ENCODE assay signal across 8 cellular contexts in the genomic region with DNA sequence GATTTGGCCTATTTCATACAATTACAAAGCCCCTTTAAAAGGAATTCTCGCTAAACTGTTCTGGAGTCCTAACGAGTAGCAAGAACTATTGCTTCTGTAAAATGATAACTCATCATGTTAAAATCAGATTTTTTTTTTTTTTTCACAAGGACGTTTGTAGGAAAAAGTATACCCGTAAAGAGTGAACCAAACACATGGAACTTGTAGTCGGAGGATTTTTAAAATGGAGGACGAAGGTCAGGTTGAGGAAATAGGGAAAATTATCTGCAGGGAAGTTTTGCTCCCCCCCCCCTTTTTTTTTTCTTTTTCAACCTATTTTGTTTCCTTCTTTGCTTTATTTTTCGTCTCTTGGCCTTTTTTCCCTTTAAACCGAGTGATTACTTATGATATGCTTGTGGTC.
DNase-seq lines count a peak whose midpoint lies in the region; ATAC-seq and TF ChIP-seq lines count a peak whose summit lies in the region.

No MANE protein-coding gene starts in this region.

- H3K27me3 ChIP-seq in muscle layer of colon (ENCODE audit: control insufficient read depth in 1 of 2, insufficient read depth in 2 of 2, low read length in 2 of 2) = no peaks in the 10 kb centered on the region

- no peaks in the 10 kb centered on the region for H3K9me3 ChIP-seq in muscle layer of colon (ENCODE audit: low read length)

- H3K4me1 ChIP-seq in muscle layer of colon (ENCODE audit: insufficient read depth, low read length) = peaks cover 5% of the 10 kb centered on the region

- ATAC-seq in HG02884 (IDR thresholded peaks at IDR 0.05; ENCODE audit: unreplicated experiment) (no peak), HG03378 (IDR thresholded peaks at IDR 0.05; ENCODE audit: unreplicated experiment) (no peak)

- peak overlapping the region; percentile 80 for H3K9ac ChIP-seq in muscle layer of colon (ENCODE audit: low read length)

- no peaks in the 10 kb centered on the region for H3K36me3 ChIP-seq in muscle layer of colon (ENCODE audit: insufficient read depth, low read length)

- TF ChIP-seq CTCF in choroid plexus epithelial cell (conservative IDR thresholded peaks at IDR 0.05; ENCODE audit: low read depth, low read length) = no peak

- H3K4me3 ChIP-seq in choroid plexus epithelial cell (ENCODE audit: low read depth, low read length) (peak overlapping the region; percentile 93), muscle layer of colon (ENCODE audit: low read depth in 1 of 2, low read length in 2 of 2) (peak overlapping the region in 1 of 2 donors; percentile 84)

- H3K27ac ChIP-seq in muscle layer of colon (ENCODE audit: low read depth, low read length) = peak overlapping the region; percentile 90

- DNase-seq in NCI-H82 (lab: John Stamatoyannopoulos, UW) (peak; percentile 39), NCI-H82 treated with DMSO at 0.1 percent for 48 hours (lab: John Stamatoyannopoulos, UW; ENCODE audit: unreplicated experiment) (no peak), NCI-H69 (lab: John Stamatoyannopoulos, UW) (peak; percentile 45), choroid plexus epithelial cell (ENCODE audit: low read depth) (peak; percentile 35)
- DNase-seq in stimulated activated CD4-positive, alpha-beta T cell treated with anti-CD3 and anti-CD28 coated beads, Interleukin-12 subunit alpha, Interleukin-12 subunit beta, amount 100 ng/mL, for 4 hours = no peak

Comparison
In these comparisons a context has a peak if more than half of its experiments do, and no peak if none do; other contexts are left out.
1. DNase-seq: peak in NCI-H82 (single experiment), NCI-H69 (single experiment) and choroid plexus epithelial cell (single experiment); none in NCI-H82 treated with DMSO at 0.1 percent for 48 hours (single experiment) and stimulated activated CD4-positive, alpha-beta T cell treated with anti-CD3 and anti-CD28 coated beads, Interleukin-12 subunit alpha, Interleukin-12 subunit beta, amount 100 ng/mL, for 4 hours (single experiment).